19 cellular contexts compared by ENCODE assay signal in genomic region chr9:98866435-98867108, GRCh38. TPM values are rescaled to one million over a fixed set of nuclear protein-coding genes. Genes with fewer than 3 reads are reported as not detected.
A peak's percentile ranks its signal among the peaks of the same experiment; 100 is the strongest.
DNase-seq lines count a peak whose midpoint lies in the region; ATAC-seq and TF ChIP-seq lines count a peak whose summit lies in the region.
"Had no signal": no experiment of that assay in that cellular context is flagged by ENCODE, and none has a peak within 500 bp of the region (broad histone marks: within the 10 kb centered on the region; RNA-seq: fewer than 3 reads in every experiment).

No MANE protein-coding gene starts in this region.

- peak overlapping the region; percentile 20 for H3K27ac ChIP-seq in RWPE2 (ENCODE audit: poor library complexity, severe bottlenecking)
- peak overlapping the region; percentile 94 for H3K27ac ChIP-seq in left ventricle myocardium inferior (replicated peaks)
- H3K27ac ChIP-seq in skin epidermis, result peak overlapping the region in 18 of 21 experiments; percentile 6 to 77 (median 60)
- H3K27ac ChIP-seq: right lobe of liver, SJSA1 had no signal

- peaks cover 0 to 4% (median 0%) of the 10 kb centered on the region in 7 donors for H3K9me3 Mint-ChIP-seq in CD14-positive monocyte
- H3K9me3 Mint-ChIP-seq: activated naive CD4-positive, alpha-beta T cell treated with anti-CD3 and anti-CD28 coated beads, Interleukin-2, amount 10 ng/mL, durations not matched to agents 7 days and 5 days; effector memory CD8-positive, alpha-beta T cell; type B pancreatic cell had no signal

- H3K27me3 ChIP-seq in RWPE2 (ENCODE audit: insufficient read depth, poor library complexity, severe bottlenecking), result no peaks in the 10 kb centered on the region
- no peaks in the 10 kb centered on the region for H3K27me3 ChIP-seq in left ventricle myocardium inferior (ENCODE audit: low read depth)
- H3K27me3 ChIP-seq: right lobe of liver, SJSA1 had no signal

- H3K36me3 Mint-ChIP-seq in CD14-positive monocyte, result peaks cover 0 to 7% of the 10 kb centered on the region in 2 donors
- H3K36me3 Mint-ChIP-seq: activated naive CD4-positive, alpha-beta T cell treated with anti-CD3 and anti-CD28 coated beads, Interleukin-2, amount 10 ng/mL, durations not matched to agents 7 days and 5 days; brain; type B pancreatic cell had no signal

- peaks cover 37% of the 10 kb centered on the region for H3K4me1 ChIP-seq in RWPE2 (ENCODE audit: insufficient read depth, poor library complexity, severe bottlenecking)
- peaks cover 80% of the 10 kb centered on the region for H3K4me1 ChIP-seq in left ventricle myocardium inferior

- peaks cover 0 to 3% (median under 1%) of the 10 kb centered on the region in 3 donors for H3K27me3 Mint-ChIP-seq in CD14-positive monocyte (ENCODE audit: low read depth in 3 of 3)

- ATAC-seq in RWPE2 (ENCODE audit: low read depth), result peak; percentile 32
- ATAC-seq in HG02970 (IDR thresholded peaks at IDR 0.05; ENCODE audit: low FRiP score, unreplicated experiment), result no peak
- no peak for ATAC-seq in GM19324 (IDR thresholded peaks at IDR 0.05; ENCODE audit: low FRiP score, unreplicated experiment)
- ATAC-seq in GM21737 (IDR thresholded peaks at IDR 0.05; ENCODE audit: unreplicated experiment), result no peak
- ATAC-seq: effector memory CD8-positive, alpha-beta T cell had no signal

- H3K36me3 ChIP-seq in RWPE2 (ENCODE audit: low read depth), result no peaks in the 10 kb centered on the region
- no peaks in the 10 kb centered on the region for H3K36me3 ChIP-seq in left ventricle myocardium inferior
- H3K36me3 ChIP-seq: right lobe of liver, SJSA1 had no signal

- peak overlapping the region in 1 of 2 donors; percentile 69 for H3K4me3 Mint-ChIP-seq in CD14-positive monocyte
- H3K4me3 Mint-ChIP-seq: activated naive CD4-positive, alpha-beta T cell treated with anti-CD3 and anti-CD28 coated beads, Interleukin-2, amount 10 ng/mL, durations not matched to agents 7 days and 5 days; brain; effector memory CD8-positive, alpha-beta T cell; type B pancreatic cell had no signal

- intact Hi-C loops in CD14-positive monocyte (cut with micrococcal nuclease), result no loop called here
- intact Hi-C loops in left ventricle myocardium inferior (cut with micrococcal nuclease), result loop anchor here (10.0 kb wide), 1 partner anchor 108 kb away; no protein-coding TSS in a partner anchor

- peaks cover 71% of the 10 kb centered on the region for H3K4me1 Mint-ChIP-seq in CD14-positive monocyte

- H3K9me3 ChIP-seq in RWPE2 (ENCODE audit: severe bottlenecking) (no peaks in the 10 kb centered on the region), left ventricle myocardium inferior (replicated peaks) (peaks cover 5% of the 10 kb centered on the region)
- H3K9me3 ChIP-seq: right lobe of liver had no signal

- no peak for DNase-seq in CD14-positive monocyte (ENCODE audit: low spot score)
- DNase-seq in RWPE2 (ENCODE audit: low spot score), result no peak
- no peak for DNase-seq in left ventricle myocardium inferior
- no peak for DNase-seq in NCI-H1092 (lab: John Stamatoyannopoulos, UW)
- DNase-seq: activated CD4-positive, alpha-beta T cell treated with anti-CD3 and anti-CD28 coated beads for 1 hour; activated naive CD4-positive, alpha-beta T cell treated with anti-CD3 and anti-CD28 coated beads, Interleukin-2, amount 10 ng/mL, durations not matched to agents 7 days and 5 days; effector memory CD8-positive, alpha-beta T cell; NCI-H1417; NK-92 treated with Interleukin-12 subunit alpha and Interleukin-12 subunit beta, amount 100 ng/mL, for 24 hours; right lobe of liver; stimulated activated CD4-positive, alpha-beta T cell treated with anti-CD3 and anti-CD28 coated beads, Interleukin-4, amount 100 ng/mL, for 24 hours had no signal

- H3K4me3 ChIP-seq in RWPE2 (ENCODE audit: severe bottlenecking) (no peak overlapping the region), left ventricle myocardium inferior (no peak overlapping the region), skin epidermis (no peak overlapping the region)
- H3K4me3 ChIP-seq: lung, right lobe of liver, SJSA1 had no signal

- H3K27ac Mint-ChIP-seq in CD14-positive monocyte, result peak overlapping the region in 4 of 7 donors; percentile 47 to 75 (median 68)
- H3K27ac Mint-ChIP-seq: activated naive CD4-positive, alpha-beta T cell treated with anti-CD3 and anti-CD28 coated beads, Interleukin-2, amount 10 ng/mL, durations not matched to agents 7 days and 5 days; effector memory CD8-positive, alpha-beta T cell; type B pancreatic cell had no signal

- TF ChIP-seq CTCF in CD14-positive monocyte (IDR thresholded peaks at IDR 0.05) (no peak), RWPE2 (IDR thresholded peaks at IDR 0.05; ENCODE audit: poor library complexity, severe bottlenecking) (no peak), left ventricle myocardium inferior (IDR thresholded peaks at IDR 0.05; ENCODE audit: borderline replicate concordance) (no peak)

RNA-seq across cellular contexts. Expression of gene GALNT12, which starts 59.1 kb away (rescaled TPM):
- not detected for polyA plus RNA-seq in CD14-positive monocyte
- 0.55 TPM for total RNA-seq in left ventricle myocardium inferior

Comparison
In these comparisons a context has a peak if more than half of its experiments do, and no peak if none do; other contexts are left out.
1. H3K27ac ChIP-seq: peak in every context shown above with its lines; median percentile 94 in left ventricle myocardium inferior; 60 in skin epidermis; 20 in RWPE2.